ENCODE assay signal across 11 cellular contexts in genomic region chr12:115155665-115156645, GRCh38.
DNase-seq lines count a peak whose midpoint lies in the region; ATAC-seq, FAIRE-seq and TF ChIP-seq lines count a peak whose summit lies in the region.
"Had no signal": no experiment of that assay in that cellular context is flagged by ENCODE, and none has a peak within 500 bp of the region (broad histone marks: within the 10 kb centered on the region; RNA-seq: fewer than 3 reads in every experiment).

No MANE protein-coding gene starts in this region.

- intact Hi-C loops in ascending aorta (cut with DNase I): no loop called here

- POLR2A ChIA-PET in BJ (lab: Charles Lee): interaction anchor here (0.6 to 1.3 kb wide), 9 partner anchors 16 to 1732 kb away, joined by 3 to 19 read pairs (median 5); partner anchors contain the start of gene TBX3

- H3K4me3 ChIP-seq in BJ (ENCODE audit: low read depth, low read length) (no peak overlapping the region), bronchial epithelial cell (ENCODE audit: low read depth, low read length) (no peak overlapping the region), mesendoderm (ENCODE audit: low read length) (no peak overlapping the region), ascending aorta (no peak overlapping the region)
- H3K4me3 ChIP-seq: transverse colon had no signal

- TF ChIP-seq CTCF in BJ (IDR thresholded peaks at IDR 0.05; ENCODE audit: insufficient read depth, low read depth, low read length): no peak
- no peak for TF ChIP-seq CTCF in bronchial epithelial cell (IDR thresholded peaks at IDR 0.05; ENCODE audit: insufficient read depth, low read length, severe bottlenecking)
- TF ChIP-seq CTCF in ascending aorta (IDR thresholded peaks at IDR 0.05): no peak

- H3K4me1 ChIP-seq in mesendoderm (ENCODE audit: control insufficient read depth, low read depth, low read length) (peaks cover 7% of the 10 kb centered on the region), ascending aorta (no peaks in the 10 kb centered on the region)
- H3K4me1 ChIP-seq: transverse colon had no signal

- no peaks in the 10 kb centered on the region for H3K79me1 ChIP-seq in mesendoderm (ENCODE audit: low read length)

- H3K9me3 ChIP-seq in ascending aorta: no peaks in the 10 kb centered on the region
- H3K9me3 ChIP-seq: transverse colon had no signal

- no peak for ATAC-seq in GM18517 (IDR thresholded peaks at IDR 0.05; ENCODE audit: unreplicated experiment)

- H3K27me3 Mint-ChIP-seq in immature natural killer cell (ENCODE audit: low read depth in 3 of 3): peaks cover 0 to 8% (median 2%) of the 10 kb centered on the region in 3 donors

- H3K23ac ChIP-seq in mesendoderm (ENCODE audit: low read length): no peak overlapping the region

- H3K79me2 ChIP-seq in mesendoderm (ENCODE audit: control insufficient read depth, insufficient read depth, low read length): no peaks in the 10 kb centered on the region

- H2BK15ac ChIP-seq in mesendoderm (replicated peaks; ENCODE audit: low read depth): no peak overlapping the region

- CTCF ChIA-PET in BJ (lab: Yijun Ruan, JAX): interaction anchor here (0.6 to 1.3 kb wide), 3 partner anchors 12 to 20 kb away, joined by 3 read pairs; no protein-coding TSS in a partner anchor

- no peak overlapping the region for H4K8ac ChIP-seq in mesendoderm (ENCODE audit: low read depth, low read length)

- H3K27me3 ChIP-seq in BJ (ENCODE audit: control insufficient read depth, insufficient read depth, low read length) (no peaks in the 10 kb centered on the region), bronchial epithelial cell (ENCODE audit: control insufficient read depth, insufficient read depth, low read length) (no peaks in the 10 kb centered on the region), mesendoderm (ENCODE audit: insufficient read depth, low read length, poor library complexity) (no peaks in the 10 kb centered on the region), ascending aorta (no peaks in the 10 kb centered on the region)
- H3K27me3 ChIP-seq: transverse colon had no signal

- no peak overlapping the region for H2BK120ac ChIP-seq in mesendoderm (ENCODE audit: low read depth, low read length)

- no peak for FAIRE-seq in bronchial epithelial cell (lab: Jason Lieb, UNC)
- FAIRE-seq: GM19239 had no signal

- peak overlapping the region; percentile 26 for H3K56ac ChIP-seq in mesendoderm (ENCODE audit: low read length)

- H3K9me3 Mint-ChIP-seq in immature natural killer cell: peaks cover 0 to 8% (median 2%) of the 10 kb centered on the region in 6 donors

- peak overlapping the region; percentile 26 for H2BK5ac ChIP-seq in mesendoderm (ENCODE audit: low read length)

- H3K4me1 Mint-ChIP-seq in immature natural killer cell: no peaks in the 10 kb centered on the region

- no peak overlapping the region for H3K18ac ChIP-seq in mesendoderm (ENCODE audit: low read length)

- no peaks in the 10 kb centered on the region for H3K36me3 ChIP-seq in BJ (ENCODE audit: control insufficient read depth, insufficient read depth, low read length)
- no peaks in the 10 kb centered on the region for H3K36me3 ChIP-seq in bronchial epithelial cell (ENCODE audit: control insufficient read depth, insufficient read depth, low read length)
- H3K36me3 ChIP-seq in mesendoderm (ENCODE audit: control insufficient read depth, insufficient read depth, low read length): no peaks in the 10 kb centered on the region
- no peaks in the 10 kb centered on the region for H3K36me3 ChIP-seq in ascending aorta
- H3K36me3 ChIP-seq: transverse colon had no signal

- no peak overlapping the region for H3K4me3 Mint-ChIP-seq in immature natural killer cell

- H3K36me3 Mint-ChIP-seq in immature natural killer cell: no peaks in the 10 kb centered on the region

- no peak overlapping the region for H4K5ac ChIP-seq in mesendoderm (ENCODE audit: low read length)

- peak; percentile 99 for DNase-seq in BJ (ENCODE audit: low read depth)
- peak; percentile 100 for DNase-seq in M059J (ENCODE audit: low read depth)
- peak; percentile 95 for DNase-seq in bronchial epithelial cell (ENCODE audit: low read depth)
- DNase-seq in mesendoderm: peak; percentile 81
- DNase-seq in ascending aorta (ENCODE audit: low spot score in 2 of 2): no peak
- DNase-seq in immature natural killer cell: no peak
- no peak for DNase-seq in HUDEP-2 (lab: John Stamatoyannopoulos, UW; ENCODE audit: unreplicated experiment in 76 of 76)
- DNase-seq: activated CD8-positive, alpha-beta memory T cell treated with anti-CD3 and anti-CD28 coated beads, Interleukin-2, amount 50 U/mL, for 4 hours; transverse colon had no signal

- H3K4me2 ChIP-seq in mesendoderm (ENCODE audit: low read length): no peak overlapping the region

- peak overlapping the region; percentile 10 for H3K4ac ChIP-seq in mesendoderm (ENCODE audit: low read depth, low read length)

- H3K9ac ChIP-seq in mesendoderm (ENCODE audit: low read length): no peak overlapping the region

- H2AK5ac ChIP-seq in mesendoderm (ENCODE audit: low read length): peak overlapping the region; percentile 71

- no CpG with 5 or more reads among the region's 7 CpGs for WGBS in mesendoderm (ENCODE audit: extremely low coverage, insufficient coverage, low lambda C conversion rate)

- H3K27ac ChIP-seq in mesendoderm (ENCODE audit: low read depth, low read length) (no peak overlapping the region), ascending aorta (no peak overlapping the region)
- H3K27ac ChIP-seq: transverse colon had no signal

- H3K27ac Mint-ChIP-seq in immature natural killer cell: no peak overlapping the region

Comparison
In these comparisons a context has a peak if more than half of its experiments do, and no peak if none do; other contexts are left out.
1. DNase-seq: peak in BJ (single experiment), M059J (single experiment), bronchial epithelial cell (single experiment) and mesendoderm (single experiment); none in ascending aorta (0 of 2), immature natural killer cell (0 of 3) and HUDEP-2 (0 of 76).